In the genomic region with DNA sequence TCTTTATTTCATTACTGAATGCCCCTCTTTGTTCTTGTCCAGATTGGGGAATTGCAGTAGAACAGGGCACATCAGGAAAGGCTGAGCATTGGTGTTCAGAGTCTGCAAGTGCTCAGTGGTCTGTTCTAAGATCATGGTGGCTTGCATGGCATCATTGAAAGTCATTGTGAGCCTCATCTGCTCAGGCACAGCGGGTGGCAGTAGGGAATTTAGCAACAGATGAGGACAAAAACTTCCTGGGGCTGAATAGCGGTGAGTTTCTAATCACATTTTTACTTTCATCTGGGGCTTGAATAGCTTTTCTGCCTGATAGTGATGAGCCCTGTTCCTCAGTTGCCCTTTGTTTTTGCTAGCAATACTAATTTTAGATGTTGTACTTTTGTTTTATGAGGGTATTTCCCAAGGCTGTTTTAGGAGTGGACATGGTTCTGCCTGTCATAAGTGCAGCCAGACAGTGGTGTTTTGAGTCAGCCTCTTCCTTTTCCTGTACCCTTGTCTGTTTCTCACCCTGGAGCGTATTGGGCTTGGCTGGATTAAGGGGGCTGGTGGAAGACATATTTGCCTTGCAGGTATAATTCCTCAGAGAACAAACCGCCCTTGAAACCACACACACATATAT, we compare ENCODE assay signal across 10 cellular contexts. TPM values are rescaled to one million over a fixed set of nuclear protein-coding genes. Genes with fewer than 3 reads are reported as not detected.
DNase-seq lines count a peak whose midpoint lies in the region; ATAC-seq lines count a peak whose summit lies in the region.
"Had no signal": no experiment of that assay in that cellular context is flagged by ENCODE, and none has a peak within 500 bp of the region (broad histone marks: within the 10 kb centered on the region; RNA-seq: fewer than 3 reads in every experiment).

No MANE protein-coding gene starts in this region.

- no peaks in the 10 kb centered on the region for H3K36me3 Mint-ChIP-seq in activated T-helper 1 cell treated with anti-CD3 and anti-CD28 coated beads, Interleukin-12 subunit alpha, Interleukin-12 subunit beta, Interleukin-2, Interleukin-4 antibody, amounts not matched to agents 30 ng/mL and 10 ng/mL and 1 ng/mL, durations not matched to agents 14 hours and 24 hours and 36 hours (ENCODE audit: low read depth)

- no peak overlapping the region for H3K27ac Mint-ChIP-seq in activated T-helper 1 cell treated with anti-CD3 and anti-CD28 coated beads, Interleukin-12 subunit alpha, Interleukin-12 subunit beta, Interleukin-2, Interleukin-4 antibody, amounts not matched to agents 30 ng/mL and 10 ng/mL and 1 ng/mL, durations not matched to agents 14 hours and 24 hours and 36 hours

- no peaks in the 10 kb centered on the region for H3K9me3 Mint-ChIP-seq in activated T-helper 1 cell treated with anti-CD3 and anti-CD28 coated beads, Interleukin-12 subunit alpha, Interleukin-12 subunit beta, Interleukin-2, Interleukin-4 antibody, amounts not matched to agents 30 ng/mL and 10 ng/mL and 1 ng/mL, durations not matched to agents 14 hours and 24 hours and 36 hours

- intact Hi-C loops in activated T-helper 1 cell treated with anti-CD3 and anti-CD28 coated beads, Interleukin-12 subunit alpha, Interleukin-12 subunit beta, Interleukin-2, Interleukin-4 antibody, amounts not matched to agents 30 ng/mL and 10 ng/mL and 1 ng/mL, durations not matched to agents 14 hours and 24 hours and 36 hours (cut with micrococcal nuclease), result no loop called here

- ATAC-seq in GM18508 (IDR thresholded peaks at IDR 0.05; ENCODE audit: insufficient read depth, unreplicated experiment) (peak; percentile 62), GM21619 (IDR thresholded peaks at IDR 0.05; ENCODE audit: unreplicated experiment) (peak; percentile 72), HG03460 (IDR thresholded peaks at IDR 0.05; ENCODE audit: unreplicated experiment) (peak; percentile 71)

- DNase-seq in lung microvascular endothelial cell (ENCODE audit: low read depth in 2 of 2), result peak; percentile 66 to 90
- no peak for DNase-seq in activated T-helper 1 cell treated with anti-CD3 and anti-CD28 coated beads, Interleukin-12 subunit alpha, Interleukin-12 subunit beta, Interleukin-2, Interleukin-4 antibody, amounts not matched to agents 30 ng/mL and 10 ng/mL and 1 ng/mL, durations not matched to agents 14 hours and 24 hours and 36 hours (ENCODE audit: low spot score)
- DNase-seq in NCI-H2227 treated with DMSO at 0.1 percent for 48 hours (lab: John Stamatoyannopoulos, UW), result no peak
- DNase-seq in stimulated activated CD4-positive, alpha-beta T cell treated with anti-CD3 and anti-CD28 coated beads, Interleukin-4, amount 100 ng/mL, for 24 hours, result no peak
- DNase-seq in amygdala (lab: John Stamatoyannopoulos, UW), result no peak
- DNase-seq: NCI-H1417, thyroid gland had no signal

- no peak overlapping the region for H3K4me3 Mint-ChIP-seq in activated T-helper 1 cell treated with anti-CD3 and anti-CD28 coated beads, Interleukin-12 subunit alpha, Interleukin-12 subunit beta, Interleukin-2, Interleukin-4 antibody, amounts not matched to agents 30 ng/mL and 10 ng/mL and 1 ng/mL, durations not matched to agents 14 hours and 24 hours and 36 hours

- peaks cover 12% of the 10 kb centered on the region for H3K27me3 Mint-ChIP-seq in activated T-helper 1 cell treated with anti-CD3 and anti-CD28 coated beads, Interleukin-12 subunit alpha, Interleukin-12 subunit beta, Interleukin-2, Interleukin-4 antibody, amounts not matched to agents 30 ng/mL and 10 ng/mL and 1 ng/mL, durations not matched to agents 14 hours and 24 hours and 36 hours (ENCODE audit: insufficient read depth)

- peaks cover 10% of the 10 kb centered on the region for H3K4me1 Mint-ChIP-seq in activated T-helper 1 cell treated with anti-CD3 and anti-CD28 coated beads, Interleukin-12 subunit alpha, Interleukin-12 subunit beta, Interleukin-2, Interleukin-4 antibody, amounts not matched to agents 30 ng/mL and 10 ng/mL and 1 ng/mL, durations not matched to agents 14 hours and 24 hours and 36 hours (ENCODE audit: low read depth)

RNA-seq across cellular contexts. Expression of gene SCHIP1, which starts 21.8 kb away (rescaled TPM):
- 2.4 and 3.1 TPM in 2 replicates for total RNA-seq in lung microvascular endothelial cell
- total RNA-seq in activated T-helper 1 cell treated with anti-CD3 and anti-CD28 coated beads, Interleukin-12 subunit alpha, Interleukin-12 subunit beta, Interleukin-2, Interleukin-4 antibody, amounts not matched to agents 30 ng/mL and 10 ng/mL and 1 ng/mL, durations not matched to agents 14 hours and 24 hours and 36 hours, result 0.12 TPM in 1 of 2 replicates, not detected in the other

Comparison
In these comparisons a context has a peak if more than half of its experiments do, and no peak if none do; other contexts are left out.
1. DNase-seq: peak in lung microvascular endothelial cell (2 of 2); none in activated T-helper 1 cell treated with anti-CD3 and anti-CD28 coated beads, Interleukin-12 subunit alpha, Interleukin-12 subunit beta, Interleukin-2, Interleukin-4 antibody, amounts not matched to agents 30 ng/mL and 10 ng/mL and 1 ng/mL, durations not matched to agents 14 hours and 24 hours and 36 hours (single experiment), NCI-H2227 treated with DMSO at 0.1 percent for 48 hours (single experiment), stimulated activated CD4-positive, alpha-beta T cell treated with anti-CD3 and anti-CD28 coated beads, Interleukin-4, amount 100 ng/mL, for 24 hours (single experiment) and amygdala (0 of 56).
2. Peak in every context shown above with its lines, with median percentiles within 50 percentile points of each other: ATAC-seq.